8 cellular contexts compared by ENCODE assay signal in genomic region chr4:38674206-38675144, GRCh38. TPM values are rescaled to one million over a fixed set of nuclear protein-coding genes. Genes with fewer than 3 reads are reported as not detected.
A peak's percentile ranks its signal among the peaks of the same experiment; 100 is the strongest.
DNase-seq lines count a peak whose midpoint lies in the region; ATAC-seq, FAIRE-seq and TF ChIP-seq lines count a peak whose summit lies in the region.

No MANE protein-coding gene starts in this region.

- peaks cover 67% of the 10 kb centered on the region for H3K4me1 ChIP-seq in A549
- peaks cover 78% of the 10 kb centered on the region for H3K4me1 ChIP-seq in mucosa of stomach (ENCODE audit: control insufficient read depth, insufficient read depth, low read length)

- peak; percentile 62 for ATAC-seq in A549
- ATAC-seq in HG02759 (IDR thresholded peaks at IDR 0.05; ENCODE audit: unreplicated experiment) = peak; percentile 36
- ATAC-seq in GM18867 (IDR thresholded peaks at IDR 0.05; ENCODE audit: unreplicated experiment) = no peak
- no peak for ATAC-seq in HG02763 (IDR thresholded peaks at IDR 0.05; ENCODE audit: unreplicated experiment)
- no peak for ATAC-seq in HG03097 (IDR thresholded peaks at IDR 0.05; ENCODE audit: low FRiP score, unreplicated experiment)

- no peak for TF ChIP-seq RAD21 in A549 (conservative IDR thresholded peaks at IDR 0.05 in 1 of 2, IDR thresholded peaks at IDR 0.05 in 1 of 2)

- H3K27me3 ChIP-seq in mucosa of stomach (ENCODE audit: control insufficient read depth, insufficient read depth, low read length) = no peaks in the 10 kb centered on the region

- TF ChIP-seq POLR2A in A549 (IDR thresholded peaks at IDR 0.05; ENCODE audit: low read length) = no peak

- TF ChIP-seq CTCF in A549 (IDR thresholded peaks at IDR 0.05) = no peak

- 5% methylated on average over 13 of the region's 13 CpGs for WGBS in A549 (ENCODE audit: missing lambda C conversion rate)

- POLR2A ChIA-PET in A549 (lab: Yijun Ruan, JAX) = interaction anchor here (0.8 to 2.1 kb wide), 2 partner anchors 8 to 355 kb away, joined by 4 to 6 read pairs; no protein-coding TSS in a partner anchor

- DNase-seq in A549 (ENCODE audit: low read depth in 1 of 2, low spot score in 1 of 2) = peak in 1 of 2 experiments; percentile 32
- no peak for DNase-seq in effector CD4-positive, alpha-beta T cell

- CTCF ChIA-PET in A549 (lab: Yijun Ruan, JAX) = interaction anchor here (0.6 to 3.2 kb wide), 24 partner anchors 7 to 605 kb away, joined by 3 to 46 read pairs (median 3); no protein-coding TSS in a partner anchor

- no peak for FAIRE-seq in A549 (lab: Jason Lieb, UNC)

- peaks cover 3% of the 10 kb centered on the region for H3K36me3 ChIP-seq in mucosa of stomach (ENCODE audit: control insufficient read depth, insufficient read depth, low read length)

- H3K9ac ChIP-seq in mucosa of stomach (ENCODE audit: low read length) = peak overlapping the region; percentile 68

- peak overlapping the region; percentile 2; the same call in 1 of the 3 replicates for H3K4me3 ChIP-seq in A549
- H3K4me3 ChIP-seq in mucosa of stomach (ENCODE audit: low read length) = no peak overlapping the region

- peak overlapping the region; percentile 87 for H3K4me2 ChIP-seq in A549

- H3K27ac ChIP-seq in A549 = peak overlapping the region; percentile 77 to 91
- peak overlapping the region; percentile 55 for H3K27ac ChIP-seq in cingulate gyrus (ENCODE audit: low read depth, low read length)

- no peak for TF ChIP-seq EP300 in A549 (IDR thresholded peaks at IDR 0.05)

- H3K9me3 ChIP-seq in A549 (no peaks in the 10 kb centered on the region), mucosa of stomach (ENCODE audit: control insufficient read depth, low read length) (no peaks in the 10 kb centered on the region)

TF ChIP-seq in A549, 52 proteins besides CTCF, POLR2A, EP300 and RAD21:
- TF ChIP-seq ELK1 (IDR thresholded peaks at IDR 0.05; ENCODE audit: low read depth, low read length) = no peak
- no peak for TF ChIP-seq ESRRA (IDR thresholded peaks at IDR 0.05; ENCODE audit: borderline replicate concordance, low read length)
- no peak for TF ChIP-seq HES2 (IDR thresholded peaks at IDR 0.05)
- no peak for TF ChIP-seq E2F6 (IDR thresholded peaks at IDR 0.05; ENCODE audit: borderline replicate concordance, low read depth)
- no peak for TF ChIP-seq FOXS1 (CRISPR knock-in tag; IDR thresholded peaks at IDR 0.05)
- no peak for TF ChIP-seq FOSB (CRISPR knock-in tag; IDR thresholded peaks at IDR 0.05)
- no peak for TF ChIP-seq CHD2 (IDR thresholded peaks at IDR 0.05; ENCODE audit: low read length, partially characterized antibody)
- no peak for TF ChIP-seq RFX5 (IDR thresholded peaks at IDR 0.05)
- no peak for TF ChIP-seq PHF8 (IDR thresholded peaks at IDR 0.05; ENCODE audit: borderline replicate concordance, low read depth)
- TF ChIP-seq, protein P1, sequence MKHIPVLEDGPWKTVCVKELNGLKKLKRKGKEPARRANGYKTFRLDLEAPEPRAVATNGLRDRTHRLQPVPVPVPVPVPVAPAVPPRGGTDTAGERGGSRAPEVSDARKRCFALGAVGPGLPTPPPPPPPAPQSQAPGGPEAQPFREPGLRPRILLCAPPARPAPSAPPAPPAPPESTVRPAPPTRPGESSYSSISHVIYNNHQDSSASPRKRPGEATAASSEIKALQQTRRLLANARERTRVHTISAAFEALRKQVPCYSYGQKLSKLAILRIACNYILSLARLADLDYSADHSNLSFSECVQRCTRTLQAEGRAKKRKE (CRISPR knock-in tag; IDR thresholded peaks at IDR 0.05; ENCODE audit: low read depth) = no peak
- no peak for TF ChIP-seq RNF2 (IDR thresholded peaks at IDR 0.05; ENCODE audit: borderline replicate concordance, low read depth)
- TF ChIP-seq, protein P2, sequence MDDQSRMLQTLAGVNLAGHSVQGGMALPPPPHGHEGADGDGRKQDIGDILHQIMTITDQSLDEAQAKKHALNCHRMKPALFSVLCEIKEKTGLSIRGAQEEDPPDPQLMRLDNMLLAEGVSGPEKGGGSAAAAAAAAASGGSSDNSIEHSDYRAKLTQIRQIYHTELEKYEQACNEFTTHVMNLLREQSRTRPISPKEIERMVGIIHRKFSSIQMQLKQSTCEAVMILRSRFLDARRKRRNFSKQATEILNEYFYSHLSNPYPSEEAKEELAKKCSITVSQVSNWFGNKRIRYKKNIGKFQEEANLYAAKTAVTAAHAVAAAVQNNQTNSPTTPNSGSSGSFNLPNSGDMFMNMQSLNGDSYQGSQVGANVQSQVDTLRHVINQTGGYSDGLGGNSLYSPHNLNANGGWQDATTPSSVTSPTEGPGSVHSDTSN (IDR thresholded peaks at IDR 0.05) = no peak
- TF ChIP-seq HEYL (CRISPR knock-in tag; IDR thresholded peaks at IDR 0.05) = no peak
- no peak for TF ChIP-seq CHD4 (IDR thresholded peaks at IDR 0.05; ENCODE audit: borderline replicate concordance)
- TF ChIP-seq, protein P3, sequence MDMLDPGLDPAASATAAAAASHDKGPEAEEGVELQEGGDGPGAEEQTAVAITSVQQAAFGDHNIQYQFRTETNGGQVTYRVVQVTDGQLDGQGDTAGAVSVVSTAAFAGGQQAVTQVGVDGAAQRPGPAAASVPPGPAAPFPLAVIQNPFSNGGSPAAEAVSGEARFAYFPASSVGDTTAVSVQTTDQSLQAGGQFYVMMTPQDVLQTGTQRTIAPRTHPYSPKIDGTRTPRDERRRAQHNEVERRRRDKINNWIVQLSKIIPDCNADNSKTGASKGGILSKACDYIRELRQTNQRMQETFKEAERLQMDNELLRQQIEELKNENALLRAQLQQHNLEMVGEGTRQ (IDR thresholded peaks at IDR 0.05) = no peak
- TF ChIP-seq KDM1A (IDR thresholded peaks at IDR 0.05; ENCODE audit: low read depth) = no peak
- TF ChIP-seq CEBPB (IDR thresholded peaks at IDR 0.05) = no peak

RNA-seq across cellular contexts. Expression of gene KLF3, which starts 10.5 kb away (rescaled TPM):
- 26.9 and 29.6 TPM in 2 replicates for polyA plus RNA-seq in A549 (2011; rRNA removed)
- polyA plus RNA-seq in A549 (2012; cell fraction: cytosol; rRNA removed) = 6.3 and 7.6 TPM in 2 replicates
- 7.1 and 8.2 TPM in 2 replicates for polyA plus RNA-seq in A549 (2012; cell fraction: nucleus; rRNA removed)
- polyA plus RNA-seq in A549 (2017; fragmentation: RNase III; extraction: RNeasy Plus Mini Kit Qiagen cat#74134 plus additional on column Dnase treatment) = 10.5 to 11.6 TPM (median 11.2 TPM) in 3 replicates
- polyA minus RNA-seq in A549 (2011; rRNA and poly(A)+ RNA removed) = 45.3 and 45.8 TPM in 2 replicates

Comparison
In these comparisons a context has a peak if more than half of its experiments do, and no peak if none do; other contexts are left out.
1. ATAC-seq: peak in A549 (2 of 2) and HG02759 (single experiment); none in GM18867 (single experiment), HG02763 (single experiment) and HG03097 (single experiment).